In the genomic region with DNA sequence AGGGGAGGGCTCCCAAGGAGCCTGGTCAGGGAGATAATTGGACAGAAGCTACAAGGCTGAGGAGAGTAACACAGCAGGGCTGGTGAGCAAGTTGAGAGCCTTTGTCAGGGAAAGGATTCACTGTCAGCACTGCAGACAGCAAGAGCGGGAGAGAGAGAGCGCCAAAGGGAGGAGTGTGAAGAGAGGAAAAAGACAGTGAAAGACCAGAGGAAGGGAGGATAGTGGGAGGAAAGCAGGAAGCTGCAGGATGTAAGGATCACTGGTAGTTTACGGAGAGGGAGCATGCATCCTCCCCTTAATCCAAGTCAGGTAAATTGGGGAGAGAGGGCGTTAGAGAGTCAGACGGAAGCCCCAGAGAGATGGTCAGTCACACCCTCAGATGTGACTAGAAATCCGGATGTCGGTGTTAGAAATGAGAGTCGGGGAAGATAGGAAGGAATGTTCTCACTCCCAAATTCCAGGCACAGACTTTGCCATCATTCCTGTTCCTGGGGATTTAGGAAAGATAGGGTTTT, we compare ENCODE assay signal across 13 cellular contexts. TPM values are rescaled to one million over a fixed set of nuclear protein-coding genes. Genes with fewer than 3 reads are reported as not detected.
DNase-seq lines count a peak whose midpoint lies in the region; ATAC-seq and TF ChIP-seq lines count a peak whose summit lies in the region.
"Had no signal": no experiment of that assay in that cellular context is flagged by ENCODE, and none has a peak within 500 bp of the region (broad histone marks: within the 10 kb centered on the region; RNA-seq: fewer than 3 reads in every experiment).

No MANE protein-coding gene starts in this region.

- H3K27ac Mint-ChIP-seq in activated naive CD4-positive, alpha-beta T cell treated with anti-CD3 and anti-CD28 coated beads, Interleukin-2, amount 50 U/mL, for 24 hours, result peak overlapping the region; percentile 84
- peak overlapping the region; percentile 27 to 98 (median 79) for H3K27ac Mint-ChIP-seq in naive thymus-derived CD4-positive, alpha-beta T cell

- peaks cover 67% of the 10 kb centered on the region for H3K4me1 Mint-ChIP-seq in activated naive CD4-positive, alpha-beta T cell treated with anti-CD3 and anti-CD28 coated beads, Interleukin-2, amount 50 U/mL, for 24 hours
- H3K4me1 Mint-ChIP-seq in naive thymus-derived CD4-positive, alpha-beta T cell, result peaks cover 44 to 83% (median 66%) of the 10 kb centered on the region in 7 donors

- peaks cover 32% of the 10 kb centered on the region for H3K4me1 ChIP-seq in cardiac muscle cell (ENCODE audit: low read depth)
- peaks cover 33 to 57% of the 10 kb centered on the region in 2 donors for H3K4me1 ChIP-seq in naive thymus-derived CD4-positive, alpha-beta T cell (ENCODE audit: control insufficient read depth in 2 of 2, insufficient read depth in 2 of 2, low read length in 2 of 2)
- peaks cover 18% of the 10 kb centered on the region for H3K4me1 ChIP-seq in upper lobe of right lung

- ATAC-seq in naive thymus-derived CD4-positive, alpha-beta T cell, result no peak
- no peak for ATAC-seq in upper lobe of right lung
- ATAC-seq: stimulated activated naive CD8-positive, alpha-beta T cell treated with anti-CD3 and anti-CD28 coated beads, Interleukin-15, Interleukin-2, amounts not matched to agents 100 U/mL and 50 U/mL, for 24 hours had no signal

- no peaks in the 10 kb centered on the region for H3K27me3 Mint-ChIP-seq in activated naive CD4-positive, alpha-beta T cell treated with anti-CD3 and anti-CD28 coated beads, Interleukin-2, amount 50 U/mL, for 24 hours
- no peaks in the 10 kb centered on the region for H3K27me3 Mint-ChIP-seq in naive thymus-derived CD4-positive, alpha-beta T cell

- H3K4me3 Mint-ChIP-seq in activated naive CD4-positive, alpha-beta T cell treated with anti-CD3 and anti-CD28 coated beads, Interleukin-2, amount 50 U/mL, for 24 hours, result peak overlapping the region; percentile 26
- H3K4me3 Mint-ChIP-seq in naive thymus-derived CD4-positive, alpha-beta T cell, result peak overlapping the region in 7 of 10 donors; percentile 11 to 92 (median 66)

- H3K9me3 Mint-ChIP-seq in activated naive CD4-positive, alpha-beta T cell treated with anti-CD3 and anti-CD28 coated beads, Interleukin-2, amount 50 U/mL, for 24 hours, result no peaks in the 10 kb centered on the region
- peaks cover 0 to 4% (median 0%) of the 10 kb centered on the region in 11 donors for H3K9me3 Mint-ChIP-seq in naive thymus-derived CD4-positive, alpha-beta T cell

- H3K9me3 ChIP-seq in cardiac muscle cell (ENCODE audit: low read depth), result no peaks in the 10 kb centered on the region
- H3K9me3 ChIP-seq in naive thymus-derived CD4-positive, alpha-beta T cell (ENCODE audit: control insufficient read depth in 2 of 3, low read length in 3 of 3), result no peaks in the 10 kb centered on the region
- no peaks in the 10 kb centered on the region for H3K9me3 ChIP-seq in upper lobe of right lung

- no peaks in the 10 kb centered on the region for H3K36me3 Mint-ChIP-seq in activated naive CD4-positive, alpha-beta T cell treated with anti-CD3 and anti-CD28 coated beads, Interleukin-2, amount 50 U/mL, for 24 hours
- H3K36me3 Mint-ChIP-seq in naive thymus-derived CD4-positive, alpha-beta T cell, result peaks cover 2 to 10% (median 5%) of the 10 kb centered on the region in 5 donors

- POLR2A ChIA-PET in naive thymus-derived CD4-positive, alpha-beta T cell (lab: Charles Lee), result no interaction called here

- CTCF ChIA-PET in naive thymus-derived CD4-positive, alpha-beta T cell (lab: Charles Lee), result interaction anchor here (0.7 to 1.2 kb wide), 3 partner anchors 11 to 305 kb away, joined by 3 to 6 read pairs (median 3); no protein-coding TSS in a partner anchor

- no peak for TF ChIP-seq CTCF in cardiac muscle cell (IDR thresholded peaks at IDR 0.05; ENCODE audit: low read depth, low read length)
- no peak for TF ChIP-seq CTCF in upper lobe of right lung (IDR thresholded peaks at IDR 0.05)

- H3K4me3 ChIP-seq in cardiac muscle cell, result no peak overlapping the region
- H3K4me3 ChIP-seq in naive thymus-derived CD4-positive, alpha-beta T cell (ENCODE audit: low read length), result no peak overlapping the region
- no peak overlapping the region for H3K4me3 ChIP-seq in upper lobe of right lung

- no peak for DNase-seq in activated naive CD4-positive, alpha-beta T cell (lab: John Stamatoyannopoulos, UW)
- DNase-seq in cardiac muscle cell (ENCODE audit: low read depth in 1 of 2, low spot score in 1 of 2), result no peak
- DNase-seq in naive thymus-derived CD4-positive, alpha-beta T cell, result no peak
- DNase-seq in upper lobe of right lung, result no peak
- no peak for DNase-seq in activated effector memory CD4-positive, alpha-beta T cell treated with Interleukin-2 at 50 U/mL for 16 hours
- no peak for DNase-seq in HCEC 1CT
- DNase-seq in NCI-H2029 treated with DMSO at 0.1 percent for 48 hours (lab: John Stamatoyannopoulos, UW), result no peak
- DNase-seq: amniotic stem cell; NCI-H187; nucleus accumbens; stimulated activated naive CD8-positive, alpha-beta T cell treated with anti-CD3 and anti-CD28 coated beads, Interleukin-15, Interleukin-2, amounts not matched to agents 100 U/mL and 50 U/mL, for 24 hours had no signal

- H3K27ac ChIP-seq in cardiac muscle cell (peak overlapping the region; percentile 99), upper lobe of right lung (peak overlapping the region; percentile 6)
- peak overlapping the region; percentile 39 for H3K27ac ChIP-seq in naive thymus-derived CD4-positive, alpha-beta T cell (ENCODE audit: low read depth, low read length)
- H3K27ac ChIP-seq: epithelial cell of prostate had no signal

- intact Hi-C loops in naive thymus-derived CD4-positive, alpha-beta T cell (cut with micrococcal nuclease), result no loop called here
- intact Hi-C loops in upper lobe of right lung (cut with DNase I), result loop anchor here (10.0 kb wide), 1 partner anchor 153 kb away; a partner anchor contains a TSS

- H3K36me3 ChIP-seq in cardiac muscle cell (peaks cover 4% of the 10 kb centered on the region), upper lobe of right lung (no peaks in the 10 kb centered on the region)
- H3K36me3 ChIP-seq in naive thymus-derived CD4-positive, alpha-beta T cell (ENCODE audit: control insufficient read depth in 2 of 3, insufficient read depth in 3 of 3, low read length in 3 of 3), result no peaks in the 10 kb centered on the region

- H3K27me3 ChIP-seq in cardiac muscle cell (no peaks in the 10 kb centered on the region), upper lobe of right lung (no peaks in the 10 kb centered on the region)
- no peaks in the 10 kb centered on the region for H3K27me3 ChIP-seq in naive thymus-derived CD4-positive, alpha-beta T cell (ENCODE audit: control insufficient read depth in 2 of 2, insufficient read depth in 2 of 2, low read length in 2 of 2)

RNA-seq across cellular contexts. Expression of a gene that starts 13.8 kb away (rescaled TPM):
- total RNA-seq in cardiac muscle cell (46.0 and 54.4 TPM in 2 replicates), upper lobe of right lung (87.3 TPM)
- 92.2 and 111 TPM in 2 replicates for polyA plus RNA-seq in cardiac muscle cell
- total RNA-seq in naive thymus-derived CD4-positive, alpha-beta T cell, result 10 to 100 TPM; 59.6 to 94.8 (median 80.9) TPM
- polyA plus RNA-seq in naive thymus-derived CD4-positive, alpha-beta T cell, result 100 to 1,000 TPM; 121 to 151 TPM

RNA-seq across cellular contexts. Expression of a gene that starts 16.0 kb away (rescaled TPM):
- total RNA-seq in cardiac muscle cell (73.3 and 139 TPM in 2 replicates), upper lobe of right lung (48.1 TPM)
- polyA plus RNA-seq in cardiac muscle cell, result 77.0 and 143 TPM in 2 replicates
- total RNA-seq in naive thymus-derived CD4-positive, alpha-beta T cell, result 10 to 100 TPM; 42.1 to 83.0 (median 49.0) TPM
- polyA plus RNA-seq in naive thymus-derived CD4-positive, alpha-beta T cell, result 10 to 100 TPM; 23.4 to 28.5 TPM

Comparison
In these comparisons a context has a peak if more than half of its experiments do, and no peak if none do; other contexts are left out.
1. H3K27ac ChIP-seq: peak in every context shown above with its lines; median percentile 99 in cardiac muscle cell; 39 in naive thymus-derived CD4-positive, alpha-beta T cell; 6 in upper lobe of right lung.